Comparison of ENCODE assay signal across 10 cellular contexts in the genomic region with DNA sequence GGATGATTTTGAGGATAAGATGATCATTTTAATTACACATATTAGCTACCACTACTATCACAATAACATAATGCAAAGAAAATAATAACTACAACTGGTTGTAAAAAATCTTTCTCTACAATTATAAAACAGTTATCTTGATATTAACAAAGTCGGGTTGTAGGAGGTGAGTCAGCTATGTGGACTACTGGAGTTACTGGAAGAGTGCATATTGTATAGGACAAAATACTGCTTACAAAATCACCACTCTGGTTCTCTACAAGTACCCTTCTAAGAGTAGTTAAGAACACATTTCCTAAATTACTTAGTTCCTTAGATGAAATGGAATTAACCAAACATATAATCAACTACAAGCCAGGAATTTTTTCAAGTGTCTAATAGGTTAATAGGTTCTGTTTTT.
"Had no signal": no experiment of that assay in that cellular context is flagged by ENCODE, and none has a peak within 500 bp of the region (broad histone marks: within the 10 kb centered on the region; RNA-seq: fewer than 3 reads in every experiment).

No MANE protein-coding gene starts in this region.

- FAIRE-seq: H1, HTR-8/SVneo, K562 had no signal

- H3K4me2 ChIP-seq: GM23338 had no signal

- DNase-seq: H7, HFFc6, IMR-90, KG1 had no signal

- H3K4me3 ChIP-seq: GM23338, HAP-1, K562 had no signal

- H2AFZ ChIP-seq: GM23338 had no signal

- H3K9me3 ChIP-seq: HAP-1 had no signal

- ATAC-seq: GM23338, HCT116, K562 had no signal
